12 cellular contexts compared by ENCODE assay signal in the genomic region with DNA sequence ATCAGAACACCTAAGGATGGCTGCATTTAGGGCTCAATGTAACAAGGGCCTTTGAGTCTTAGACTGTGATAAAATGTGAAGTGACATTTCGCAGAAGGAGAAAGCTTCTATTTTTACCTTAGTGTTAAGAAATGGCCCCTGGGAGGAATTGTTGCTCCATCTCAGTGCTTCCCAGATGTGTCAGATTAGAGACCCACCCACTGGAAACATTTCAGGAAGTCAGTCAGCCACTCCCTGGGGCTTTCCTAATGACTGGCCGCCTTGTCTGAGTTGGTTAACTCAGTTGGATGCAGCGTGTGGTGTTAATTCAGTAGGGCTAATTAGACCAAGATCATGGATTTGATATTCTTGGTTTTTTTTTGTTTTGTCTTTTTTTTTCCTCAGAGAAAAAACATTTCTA.
A peak's percentile ranks its signal among the peaks of the same experiment; 100 is the strongest.
DNase-seq lines count a peak whose midpoint lies in the region; ATAC-seq and TF ChIP-seq lines count a peak whose summit lies in the region.
"Had no signal": no experiment of that assay in that cellular context is flagged by ENCODE, and none has a peak within 500 bp of the region (broad histone marks: within the 10 kb centered on the region; RNA-seq: fewer than 3 reads in every experiment).

No MANE protein-coding gene starts in this region.

- TF ChIP-seq POLR2A in gastroesophageal sphincter (IDR thresholded peaks at IDR 0.05), result no peak

- H3K4me3 ChIP-seq in gastroesophageal sphincter, result no peak overlapping the region

- DNase-seq in GM04504 (ENCODE audit: low read depth) (peak; percentile 28), SW480 (ENCODE audit: low spot score) (peak; percentile 17), omental fat pad (ENCODE audit: low spot score) (no peak), 8988T (no peak), NCI-H1930 (lab: John Stamatoyannopoulos, UW) (no peak), hypothalamus (lab: John Stamatoyannopoulos, UW) (no peak)
- DNase-seq: central memory CD4-positive, alpha-beta T cell; COR-L47; NCI-H1694 treated with DMSO at 0.1 percent for 48 hours; T-helper 17 cell had no signal

- H3K27ac ChIP-seq in gastroesophageal sphincter, result no peak overlapping the region

- no peaks in the 10 kb centered on the region for H3K4me1 ChIP-seq in gastroesophageal sphincter

- 37 to 49% methylated on average over 3 of the region's 3 CpGs for WGBS in gastroesophageal sphincter (ENCODE audit: low coverage in 1 of 2), 2 donors

- TF ChIP-seq CTCF in gastroesophageal sphincter (IDR thresholded peaks at IDR 0.05), result no peak
- no peak for TF ChIP-seq CTCF in omental fat pad (IDR thresholded peaks at IDR 0.05)

- no peaks in the 10 kb centered on the region for H3K36me3 ChIP-seq in gastroesophageal sphincter

- H3K27me3 ChIP-seq in gastroesophageal sphincter, result no peaks in the 10 kb centered on the region

- ATAC-seq in gastroesophageal sphincter, result peak; percentile 85
- ATAC-seq in omental fat pad (ENCODE audit: low FRiP score), result peak; percentile 76
- ATAC-seq in HG02763 (IDR thresholded peaks at IDR 0.05; ENCODE audit: unreplicated experiment), result no peak
- ATAC-seq: T-helper 17 cell had no signal

- H3K9me3 ChIP-seq in gastroesophageal sphincter, result no peaks in the 10 kb centered on the region

- no peak for TF ChIP-seq EP300 in gastroesophageal sphincter (IDR thresholded peaks at IDR 0.05)

Comparison
In these comparisons a context has a peak if more than half of its experiments do, and no peak if none do; other contexts are left out.
1. DNase-seq: peak in GM04504 (single experiment) and SW480 (single experiment); none in omental fat pad (single experiment), 8988T (single experiment), NCI-H1930 (0 of 2) and hypothalamus (0 of 51).